ENCODE assay signal across 8 cellular contexts in the genomic region with DNA sequence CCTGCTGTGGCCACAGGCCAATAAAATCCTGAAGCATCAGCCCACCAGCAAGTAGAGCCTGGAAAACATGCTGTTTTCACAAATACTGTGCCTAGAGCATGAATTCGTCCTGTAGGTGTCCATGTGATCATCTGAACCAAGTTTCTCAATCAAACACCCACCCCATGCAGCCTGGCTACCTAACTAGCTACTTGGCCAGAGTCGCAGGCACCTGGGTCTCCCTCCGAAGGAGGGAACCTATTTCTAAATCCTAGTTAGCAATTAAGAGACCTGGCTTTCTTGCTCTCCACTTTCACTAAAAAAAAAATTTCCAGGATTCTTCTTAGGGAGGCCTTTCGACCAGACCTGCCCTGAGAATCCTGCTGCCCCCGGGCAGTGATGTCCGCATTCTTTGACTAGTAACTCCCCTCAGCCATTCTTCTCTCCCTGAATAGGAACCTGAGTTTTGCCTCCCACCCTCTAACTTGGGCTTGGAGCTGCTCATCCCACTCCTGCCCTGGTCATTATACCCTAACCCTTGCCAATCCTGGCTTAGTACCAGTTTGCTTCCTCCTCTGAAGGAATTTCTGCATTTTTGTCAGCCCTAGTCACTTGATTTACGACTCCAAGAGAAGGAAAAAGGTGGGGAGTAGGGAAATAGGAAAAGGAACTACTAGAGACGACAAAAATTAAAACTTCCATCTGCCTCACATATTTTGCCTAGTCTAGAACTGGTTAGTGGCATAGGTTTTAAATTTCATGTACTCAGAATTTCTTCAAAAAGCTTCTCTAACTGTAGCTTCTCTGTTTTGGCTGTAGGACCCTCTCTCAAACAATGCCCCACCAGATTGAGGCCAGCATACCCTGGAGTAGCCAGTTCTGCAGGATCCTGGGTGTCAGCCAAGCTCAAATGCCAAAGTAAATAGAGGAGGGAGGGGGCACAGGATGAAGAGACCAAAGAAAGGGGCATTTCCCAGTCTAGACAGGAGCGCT. TPM values are rescaled to one million over a fixed set of nuclear protein-coding genes. Genes with fewer than 3 reads are reported as not detected.
DNase-seq lines count a peak whose midpoint lies in the region; ATAC-seq and TF ChIP-seq lines count a peak whose summit lies in the region.

No MANE protein-coding gene starts in this region.

- intact Hi-C loops in stomach (cut with DNase I; ENCODE audit: low total_unique reads) (no loop called here), lower leg skin (cut with DNase I; ENCODE audit: low total_unique reads) (no loop called here)

- H3K27me3 ChIP-seq in stomach: no peaks in the 10 kb centered on the region

- H3K36me3 ChIP-seq in stomach: no peaks in the 10 kb centered on the region

- H3K4me1 ChIP-seq in stomach: peaks cover 7 to 44% (median 27%) of the 10 kb centered on the region in 4 donors

- H3K27me3 Mint-ChIP-seq in T-helper 1 cell treated with Interleukin-12 subunit alpha and Interleukin-12 subunit beta and Interleukin-4 antibody, amounts not matched to agents 30 μg/mL and 1 μg/mL, for 36 hours (ENCODE audit: low read depth): no peaks in the 10 kb centered on the region
- H3K27me3 Mint-ChIP-seq in T-cell: no peaks in the 10 kb centered on the region

- peak overlapping the region; percentile 23 for H3K4me3 Mint-ChIP-seq in T-helper 1 cell treated with Interleukin-12 subunit alpha and Interleukin-12 subunit beta and Interleukin-4 antibody, amounts not matched to agents 30 μg/mL and 1 μg/mL, for 36 hours
- peak overlapping the region; percentile 31 to 60 (median 43) for H3K4me3 Mint-ChIP-seq in T-cell

- peaks cover 10% of the 10 kb centered on the region for H3K9me3 Mint-ChIP-seq in T-helper 1 cell treated with Interleukin-12 subunit alpha and Interleukin-12 subunit beta and Interleukin-4 antibody, amounts not matched to agents 30 μg/mL and 1 μg/mL, for 36 hours
- H3K9me3 Mint-ChIP-seq in T-cell: peaks cover 0 to 4% (median 4%) of the 10 kb centered on the region in 3 donors

- no peak for ATAC-seq in T-cell (replicated peaks in 1 of 4)
- no peak for ATAC-seq in HG02623 (IDR thresholded peaks at IDR 0.05; ENCODE audit: unreplicated experiment)
- ATAC-seq in GM18873 (IDR thresholded peaks at IDR 0.05; ENCODE audit: low FRiP score, unreplicated experiment): no peak

- TF ChIP-seq CTCF in stomach (IDR thresholded peaks at IDR 0.05) (no peak), lower leg skin (IDR thresholded peaks at IDR 0.05) (no peak)

- 56 to 64% (median 63%) methylated on average over 9 of the region's 9 CpGs for WGBS in stomach, 5 donors
- WGBS in lower leg skin, 2 donors: 66% methylated on average over 9 of the region's 9 CpGs

- no peak for TF ChIP-seq EP300 in stomach (IDR thresholded peaks at IDR 0.05)

- H3K27ac ChIP-seq in stomach: peak overlapping the region in 2 of 5 donors; percentile 32 to 81

- H3K4me1 Mint-ChIP-seq in T-helper 1 cell treated with Interleukin-12 subunit alpha and Interleukin-12 subunit beta and Interleukin-4 antibody, amounts not matched to agents 30 μg/mL and 1 μg/mL, for 36 hours (ENCODE audit: low read depth): peaks cover 21% of the 10 kb centered on the region
- H3K4me1 Mint-ChIP-seq in T-cell: peaks cover 34 to 39% (median 38%) of the 10 kb centered on the region in 3 donors

- TF ChIP-seq POLR2A in stomach (IDR thresholded peaks at IDR 0.05) (no peak), lower leg skin (IDR thresholded peaks at IDR 0.05) (no peak)

- POLR2A ChIA-PET in T-cell (lab: Charles Lee): interaction anchor here (0.5 to 1.2 kb wide), 3 partner anchors 18 to 447 kb away, joined by 4 to 5 read pairs (median 5); no protein-coding TSS in a partner anchor

- H3K4me3 ChIP-seq in stomach (no peak overlapping the region), lower leg skin (ENCODE audit: low read depth, poor library complexity, severe bottlenecking) (no peak overlapping the region)

- DNase-seq in T-helper 1 cell (no peak), T-cell (no peak), islet precursor cell (peak; percentile 92), stomach (peak; percentile 39), lower leg skin (ENCODE audit: low spot score in 2 of 2) (no peak)

- H3K9me3 ChIP-seq in stomach: no peaks in the 10 kb centered on the region

- peak overlapping the region; percentile 5 for H3K27ac Mint-ChIP-seq in T-helper 1 cell treated with Interleukin-12 subunit alpha and Interleukin-12 subunit beta and Interleukin-4 antibody, amounts not matched to agents 30 μg/mL and 1 μg/mL, for 36 hours
- H3K27ac Mint-ChIP-seq in T-cell: peak overlapping the region; percentile 71 to 82

- H3K36me3 Mint-ChIP-seq in T-helper 1 cell treated with Interleukin-12 subunit alpha and Interleukin-12 subunit beta and Interleukin-4 antibody, amounts not matched to agents 30 μg/mL and 1 μg/mL, for 36 hours (ENCODE audit: low read depth): peaks cover 20% of the 10 kb centered on the region
- H3K36me3 Mint-ChIP-seq in T-cell: no peaks in the 10 kb centered on the region

- CTCF ChIA-PET in T-cell (lab: Charles Lee): interaction anchor here in 1 of 2 donors (1.4 kb wide), 1 partner anchor 29 kb away, joined by 3 read pairs; no protein-coding TSS in a partner anchor

RNA-seq across cellular contexts. Expression of gene TANK, which starts 25.4 kb away (rescaled TPM):
- 10 to 100 TPM; 57.7 to 77.0 (median 68.2) TPM for total RNA-seq in T-cell
- total RNA-seq in stomach: 100 to 1,000 TPM in 1 of 5 donors, 10 to 100 TPM in 4; 12.2 to 140 (median 67.7) TPM
- polyA plus RNA-seq in stomach: 10 to 100 TPM; 19.7 to 35.0 (median 33.9) TPM
- total RNA-seq in lower leg skin: 10 to 100 TPM; 81.6 to 89.8 (median 88.0) TPM

Comparison
In these comparisons a context has a peak if more than half of its experiments do, and no peak if none do; other contexts are left out.
1. DNase-seq: peak in islet precursor cell (single experiment) and stomach (single experiment); none in T-helper 1 cell (0 of 5), T-cell (0 of 34) and lower leg skin (0 of 2).